In the genomic region with DNA sequence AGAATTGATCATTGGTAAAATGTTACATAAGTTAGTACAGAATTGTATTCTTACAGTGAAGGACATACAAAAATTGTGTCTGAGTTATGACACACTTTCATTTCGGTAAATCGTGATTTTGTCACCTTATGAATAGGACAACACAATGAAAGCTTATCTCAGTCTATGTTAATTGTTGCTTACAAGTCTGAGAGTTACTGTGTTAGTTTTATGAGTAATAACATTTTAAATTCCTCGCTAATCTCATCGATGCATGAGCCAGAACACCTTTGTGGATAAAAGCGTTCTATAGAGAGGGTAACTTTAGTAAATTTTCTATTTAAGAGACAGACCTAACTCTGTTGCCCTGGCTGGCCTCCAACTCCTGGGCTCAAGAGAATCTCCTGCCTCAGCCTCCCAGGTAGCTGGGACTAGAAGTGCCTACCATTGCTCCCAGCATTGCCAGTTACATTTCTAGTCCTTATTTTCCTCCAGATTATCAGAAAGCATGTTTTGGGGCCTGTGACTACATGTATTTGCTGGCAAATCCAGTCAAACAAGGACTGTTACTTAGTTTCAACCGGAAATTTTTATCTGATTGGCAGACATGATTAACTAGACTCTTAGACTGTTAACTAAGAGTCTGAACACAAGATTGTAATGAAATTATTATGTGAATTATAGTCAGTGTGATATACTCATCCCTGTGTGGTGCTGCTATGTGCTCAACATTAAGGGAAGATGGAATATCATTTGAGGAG, we compare ENCODE assay signal across 1 cellular context.
TF ChIP-seq lines count a peak whose summit lies in the region.

No MANE protein-coding gene starts in this region.

TF ChIP-seq in IMR-90, 13 proteins besides CTCF, POLR2A, EP300 and RAD21 (continued from another document):
- TF ChIP-seq, protein P1, sequence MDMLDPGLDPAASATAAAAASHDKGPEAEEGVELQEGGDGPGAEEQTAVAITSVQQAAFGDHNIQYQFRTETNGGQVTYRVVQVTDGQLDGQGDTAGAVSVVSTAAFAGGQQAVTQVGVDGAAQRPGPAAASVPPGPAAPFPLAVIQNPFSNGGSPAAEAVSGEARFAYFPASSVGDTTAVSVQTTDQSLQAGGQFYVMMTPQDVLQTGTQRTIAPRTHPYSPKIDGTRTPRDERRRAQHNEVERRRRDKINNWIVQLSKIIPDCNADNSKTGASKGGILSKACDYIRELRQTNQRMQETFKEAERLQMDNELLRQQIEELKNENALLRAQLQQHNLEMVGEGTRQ (IDR thresholded peaks at IDR 0.05; ENCODE audit: low read depth, low read length) = no peak
- TF ChIP-seq MAFK (IDR thresholded peaks at IDR 0.05; ENCODE audit: low read depth, low read length) = no peak
- TF ChIP-seq MAZ (IDR thresholded peaks at IDR 0.05; ENCODE audit: borderline replicate concordance, low read depth, low read length) = no peak
- TF ChIP-seq, protein P2, sequence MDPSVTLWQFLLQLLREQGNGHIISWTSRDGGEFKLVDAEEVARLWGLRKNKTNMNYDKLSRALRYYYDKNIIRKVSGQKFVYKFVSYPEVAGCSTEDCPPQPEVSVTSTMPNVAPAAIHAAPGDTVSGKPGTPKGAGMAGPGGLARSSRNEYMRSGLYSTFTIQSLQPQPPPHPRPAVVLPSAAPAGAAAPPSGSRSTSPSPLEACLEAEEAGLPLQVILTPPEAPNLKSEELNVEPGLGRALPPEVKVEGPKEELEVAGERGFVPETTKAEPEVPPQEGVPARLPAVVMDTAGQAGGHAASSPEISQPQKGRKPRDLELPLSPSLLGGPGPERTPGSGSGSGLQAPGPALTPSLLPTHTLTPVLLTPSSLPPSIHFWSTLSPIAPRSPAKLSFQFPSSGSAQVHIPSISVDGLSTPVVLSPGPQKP (IDR thresholded peaks at IDR 0.05; ENCODE audit: borderline replicate concordance, low read depth, low read length) = no peak
- TF ChIP-seq SMC3 (IDR thresholded peaks at IDR 0.05; ENCODE audit: low read depth, low read length) = no peak
- no peak for TF ChIP-seq RCOR1 (IDR thresholded peaks at IDR 0.05; ENCODE audit: insufficient replicate concordance, low read length)
- no peak for TF ChIP-seq MXI1 (IDR thresholded peaks at IDR 0.05; ENCODE audit: borderline replicate concordance, low read depth, low read length)
- no peak for TF ChIP-seq CEBPB (IDR thresholded peaks at IDR 0.05; ENCODE audit: low read depth, low read length)
- no peak for TF ChIP-seq FOS (IDR thresholded peaks at IDR 0.05; ENCODE audit: low read depth, low read length)
- TF ChIP-seq RFX5 (IDR thresholded peaks at IDR 0.05; ENCODE audit: low read depth, low read length) = no peak
- TF ChIP-seq CHD1 (IDR thresholded peaks at IDR 0.05; ENCODE audit: low read depth, low read length) = no peak
